16 cellular contexts compared by ENCODE assay signal in genomic region chrX:136031626-136032025, GRCh38. TPM values are rescaled to one million over a fixed set of nuclear protein-coding genes. Genes with fewer than 3 reads are reported as not detected.
DNase-seq lines count a peak whose midpoint lies in the region; ATAC-seq and TF ChIP-seq lines count a peak whose summit lies in the region.
"Had no signal": no experiment of that assay in that cellular context is flagged by ENCODE, and none has a peak within 500 bp of the region (broad histone marks: within the 10 kb centered on the region; RNA-seq: fewer than 3 reads in every experiment).

No MANE protein-coding gene starts in this region.

- H3K27ac ChIP-seq in heart right ventricle (peak overlapping the region; percentile 21 to 92 (median 86)), esophagus muscularis mucosa (replicated peaks in 1 of 4) (peak overlapping the region; percentile 80 to 84 (median 84)), gastrocnemius medialis (peak overlapping the region; percentile 70 to 81 (median 78)), uterus (peak overlapping the region; percentile 76 to 83)

- TF ChIP-seq CTCF in heart right ventricle (IDR thresholded peaks at IDR 0.05) (no peak), esophagus muscularis mucosa (IDR thresholded peaks at IDR 0.05) (no peak), gastrocnemius medialis (IDR thresholded peaks at IDR 0.05 in 4 of 5, conservative IDR thresholded peaks at IDR 0.05 in 1 of 5) (no peak), uterus (IDR thresholded peaks at IDR 0.05) (no peak)

- H3K27me3 ChIP-seq in heart right ventricle = peaks cover 0 to 15% (median 0%) of the 10 kb centered on the region in 7 donors
- H3K27me3 ChIP-seq in esophagus muscularis mucosa = no peaks in the 10 kb centered on the region
- H3K27me3 ChIP-seq in gastrocnemius medialis = no peaks in the 10 kb centered on the region
- H3K27me3 ChIP-seq in uterus = no peaks in the 10 kb centered on the region

- TF ChIP-seq EP300 in esophagus muscularis mucosa (IDR thresholded peaks at IDR 0.05) = no peak

- ATAC-seq in heart right ventricle (no peak), left cardiac atrium (no peak), gastrocnemius medialis (no peak), HG02852 (IDR thresholded peaks at IDR 0.05; ENCODE audit: unreplicated experiment) (no peak)
- ATAC-seq: GM23338, Panc1 had no signal

- H3K4me3 ChIP-seq in heart right ventricle = no peak overlapping the region
- H3K4me3 ChIP-seq in esophagus muscularis mucosa = no peak overlapping the region
- no peak overlapping the region for H3K4me3 ChIP-seq in gastrocnemius medialis
- no peak overlapping the region for H3K4me3 ChIP-seq in uterus
- H3K4me3 ChIP-seq: GM23338 had no signal

- intact Hi-C loops in heart right ventricle (cut with DNase I) = loop anchor here in 5 of 10 donors (2.0 to 5.0 kb wide), 3 partner anchors 116 to 237 kb away; partner anchors contain the start of gene FHL1 (in 2 of the 5)
- intact Hi-C loops in left cardiac atrium (cut with DNase I) = no loop called here
- intact Hi-C loops in esophagus muscularis mucosa (cut with DNase I) = loop anchor here (5.0 kb wide), 1 partner anchor 131 kb away; no protein-coding TSS in a partner anchor
- intact Hi-C loops in gastrocnemius medialis (cut with DNase I; ENCODE audit: low total_unique reads) = loop anchor here (1.0 to 2.0 kb wide), 2 partner anchors 23 to 113 kb away; no protein-coding TSS in a partner anchor
- intact Hi-C loops in uterus (cut with DNase I; ENCODE audit: low total_unique reads) = no loop called here

- in situ Hi-C loops in gastrocnemius medialis (cut with MboI; ENCODE audit: low sequenced_read_pairs in 4 of 4) = loop anchor here (5.0 to 25.0 kb wide), 5 partner anchors 131 to 233 kb away; partner anchors contain the start of gene MAP7D3 (in 1 of the 4)

- no peak for DNase-seq in heart right ventricle
- DNase-seq in left cardiac atrium = no peak
- no peak for DNase-seq in esophagus muscularis mucosa (ENCODE audit: extremely low spot score)
- DNase-seq in gastrocnemius medialis = no peak
- no peak for DNase-seq in uterus
- no peak for DNase-seq in NCI-H146 (lab: John Stamatoyannopoulos, UW)
- DNase-seq in 8988T = no peak
- DNase-seq: C1 segment of cervical spinal cord, KG1, NCI-H1105 treated with DMSO at 0.1 percent for 48 hours, NCI-H187 treated with DMSO at 0.1 percent for 48 hours, NCI-H2171, NCI-H82 had no signal

- TF ChIP-seq POLR2A in esophagus muscularis mucosa (IDR thresholded peaks at IDR 0.05; ENCODE audit: low read depth) = no peak
- no peak for TF ChIP-seq POLR2A in gastrocnemius medialis (IDR thresholded peaks at IDR 0.05)
- no peak for TF ChIP-seq POLR2A in uterus (IDR thresholded peaks at IDR 0.05)

- WGBS in heart right ventricle, 2 donors = 82 to 86% methylated on average over 5 of the region's 5 CpGs
- WGBS in esophagus muscularis mucosa = 74% methylated on average over 5 of the region's 5 CpGs

- H3K4me1 ChIP-seq in heart right ventricle (peaks cover 0 to 58% (median 10%) of the 10 kb centered on the region in 9 donors), esophagus muscularis mucosa (peaks cover 12 to 57% (median 47%) of the 10 kb centered on the region in 4 donors), gastrocnemius medialis (peaks cover 9 to 19% of the 10 kb centered on the region in 2 donors), uterus (no peaks in the 10 kb centered on the region)

- no peaks in the 10 kb centered on the region for H3K9me3 ChIP-seq in heart right ventricle
- H3K9me3 ChIP-seq in esophagus muscularis mucosa = no peaks in the 10 kb centered on the region
- no peaks in the 10 kb centered on the region for H3K9me3 ChIP-seq in gastrocnemius medialis
- no peaks in the 10 kb centered on the region for H3K9me3 ChIP-seq in uterus

- H3K36me3 ChIP-seq in heart right ventricle (peaks cover 0 to 6% (median 0%) of the 10 kb centered on the region in 9 donors), esophagus muscularis mucosa (no peaks in the 10 kb centered on the region), gastrocnemius medialis (no peaks in the 10 kb centered on the region), uterus (no peaks in the 10 kb centered on the region)

RNA-seq across cellular contexts. Expression of gene SLC9A6, which starts 46.4 kb away (rescaled TPM):
- 10 to 100 TPM; 12.9 to 18.5 (median 15.0) TPM for total RNA-seq in heart right ventricle
- 10 to 100 TPM; 11.7 to 12.2 TPM for polyA plus RNA-seq in heart right ventricle
- 10 to 100 TPM; 14.6 to 15.7 TPM for total RNA-seq in left cardiac atrium
- 10 to 100 TPM; 12.9 to 17.4 (median 13.7) TPM for total RNA-seq in esophagus muscularis mucosa
- 10 to 100 TPM; 13.3 to 18.7 (median 15.2) TPM for total RNA-seq in gastrocnemius medialis
- total RNA-seq in uterus = 10 to 100 TPM in 2 of 4 donors, 1 to 10 TPM in 2; 7.9 to 33.5 (median 13.7) TPM

RNA-seq across cellular contexts. Expression of gene MMGT1, which starts 57.8 kb away (rescaled TPM):
- total RNA-seq in heart right ventricle = 10 to 100 TPM; 22.4 to 29.5 (median 26.4) TPM
- 10 to 100 TPM in 1 of 2 donors, 1 to 10 TPM in 1; 1.5 to 12.7 TPM for polyA plus RNA-seq in heart right ventricle
- 10 to 100 TPM; 22.7 to 27.2 TPM for total RNA-seq in left cardiac atrium
- 10 to 100 TPM; 29.0 to 37.8 (median 35.3) TPM for total RNA-seq in esophagus muscularis mucosa
- total RNA-seq in gastrocnemius medialis = 10 to 100 TPM; 20.6 to 29.2 (median 23.5) TPM
- 10 to 100 TPM in 3 of 4 donors, 1 to 10 TPM in 1; 5.6 to 42.6 (median 23.1) TPM for total RNA-seq in uterus

Comparison
In these comparisons a context has a peak if more than half of its experiments do, and no peak if none do; other contexts are left out.
1. intact Hi-C loops: an anchor here in esophagus muscularis mucosa (5.0 kb wide) and gastrocnemius medialis (1.0 to 2.0 kb wide); none called in left cardiac atrium and uterus.